8 cellular contexts compared by ENCODE assay signal in genomic region chr4:1346781-1347409, GRCh38. TPM values are rescaled to one million over a fixed set of nuclear protein-coding genes. Genes with fewer than 3 reads are reported as not detected.
DNase-seq lines count a peak whose midpoint lies in the region; ATAC-seq lines count a peak whose summit lies in the region.

A gene with protein sequence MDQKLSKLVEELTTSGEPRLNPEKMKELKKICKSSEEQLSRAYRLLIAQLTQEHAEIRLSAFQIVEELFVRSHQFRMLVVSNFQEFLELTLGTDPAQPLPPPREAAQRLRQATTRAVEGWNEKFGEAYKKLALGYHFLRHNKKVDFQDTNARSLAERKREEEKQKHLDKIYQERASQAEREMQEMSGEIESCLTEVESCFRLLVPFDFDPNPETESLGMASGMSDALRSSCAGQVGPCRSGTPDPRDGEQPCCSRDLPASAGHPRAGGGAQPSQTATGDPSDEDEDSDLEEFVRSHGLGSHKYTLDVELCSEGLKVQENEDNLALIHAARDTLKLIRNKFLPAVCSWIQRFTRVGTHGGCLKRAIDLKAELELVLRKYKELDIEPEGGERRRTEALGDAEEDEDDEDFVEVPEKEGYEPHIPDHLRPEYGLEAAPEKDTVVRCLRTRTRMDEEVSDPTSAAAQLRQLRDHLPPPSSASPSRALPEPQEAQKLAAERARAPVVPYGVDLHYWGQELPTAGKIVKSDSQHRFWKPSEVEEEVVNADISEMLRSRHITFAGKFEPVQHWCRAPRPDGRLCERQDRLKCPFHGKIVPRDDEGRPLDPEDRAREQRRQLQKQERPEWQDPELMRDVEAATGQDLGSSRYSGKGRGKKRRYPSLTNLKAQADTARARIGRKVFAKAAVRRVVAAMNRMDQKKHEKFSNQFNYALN (plus strand): TSS chr4:1347208. CDS start chr4:1348092, 884 bp downstream.

- POLR2A ChIA-PET in CD8-positive, alpha-beta memory T cell (lab: Charles Lee) = interaction anchor here (0.6 to 3.3 kb wide), 12 partner anchors 17 to 1009 kb away, joined by 3 to 59 read pairs (median 5); partner anchors contain the start of genes CTBP1, MAEA, SLBP and TACC3

- peak within 1 kb of the TSS; percentile 82 for H3K4me3 ChIP-seq in CD8-positive, alpha-beta memory T cell (ENCODE audit: low read length)

- peaks cover 0 to 2% of the 10 kb centered on the region in 2 donors for H3K27me3 Mint-ChIP-seq in CD8-positive, alpha-beta memory T cell

- ATAC-seq in GM19468 (IDR thresholded peaks at IDR 0.05; ENCODE audit: extremely low read depth, unreplicated experiment) = peak; percentile 89

- CTCF ChIA-PET in CD8-positive, alpha-beta memory T cell (lab: Charles Lee) = interaction anchor here (0.7 to 3.5 kb wide), 17 partner anchors 9 to 379 kb away, joined by 3 to 28 read pairs (median 7); partner anchors contain the start of genes CTBP1 and MAEA

- H3K36me3 Mint-ChIP-seq in CD8-positive, alpha-beta memory T cell = peaks cover 0 to 33% (median 5%) of the 10 kb centered on the region in 3 donors

- peaks cover 37 to 53% (median 43%) of the 10 kb centered on the region in 3 donors for H3K4me1 Mint-ChIP-seq in CD8-positive, alpha-beta memory T cell

- H3K9me3 ChIP-seq in CD8-positive, alpha-beta memory T cell (ENCODE audit: low read length) = no peaks in the 10 kb centered on the region

- peak within 1 kb of the TSS; percentile 90 for H3K27ac ChIP-seq in CD8-positive, alpha-beta memory T cell (ENCODE audit: low read depth, low read length)

- DNase-seq in CD8-positive, alpha-beta memory T cell = peak; percentile 100
- DNase-seq in HS-5 (ENCODE audit: low read depth) (peak; percentile 94), lung microvascular endothelial cell (ENCODE audit: low read depth in 2 of 2) (peak; percentile 100)
- peak; percentile 100 for DNase-seq in NK-92 treated with Interleukin-12 subunit alpha and Interleukin-12 subunit beta, amount 100 ng/mL, for 24 hours (lab: John Stamatoyannopoulos, UW)
- peak; percentile 100 for DNase-seq in activated CD8-positive, alpha-beta memory T cell treated with anti-CD3 and anti-CD28 coated beads for 24 hours
- peak; percentile 100 for DNase-seq in effector CD8-positive, alpha-beta T cell (lab: John Stamatoyannopoulos, UW)
- DNase-seq in stimulated activated CD4-positive, alpha-beta T cell treated with anti-CD3 and anti-CD28 coated beads, TNF-alpha, amount 100 ng/mL, for 48 hours (ENCODE audit: low read depth in 3 of 3) = peak; percentile 100

- H3K36me3 ChIP-seq in CD8-positive, alpha-beta memory T cell (ENCODE audit: insufficient read depth, low read length) = no peaks in the 10 kb centered on the region

- no peaks in the 10 kb centered on the region for H3K27me3 ChIP-seq in CD8-positive, alpha-beta memory T cell (ENCODE audit: insufficient read depth, low read length, poor library complexity, severe bottlenecking)

- H3K4me3 Mint-ChIP-seq in CD8-positive, alpha-beta memory T cell = peak within 1 kb of the TSS; percentile 89 to 96 (median 95)

- H3K9me3 Mint-ChIP-seq in CD8-positive, alpha-beta memory T cell = no peaks in the 10 kb centered on the region

- H3K4me1 ChIP-seq in CD8-positive, alpha-beta memory T cell (ENCODE audit: insufficient read depth, low read length) = peaks cover 24% of the 10 kb centered on the region

- peak within 1 kb of the TSS; percentile 87 to 98 (median 96) for H3K27ac Mint-ChIP-seq in CD8-positive, alpha-beta memory T cell

RNA-seq across cellular contexts. Expression of the gene that starts here (rescaled TPM):
- 10 to 100 TPM; 16.8 to 19.0 TPM for total RNA-seq in CD8-positive, alpha-beta memory T cell
- 6.9 TPM for polyA plus RNA-seq in CD8-positive, alpha-beta memory T cell
- 1.7 and 3.6 TPM in 2 replicates for total RNA-seq in lung microvascular endothelial cell

Comparison
In these comparisons a context has a peak if more than half of its experiments do, and no peak if none do; other contexts are left out.
1. Peak in every context shown above with its lines: DNase-seq, ATAC-seq, H3K4me3 ChIP-seq and H3K27ac ChIP-seq.